21 cellular contexts compared by ENCODE assay signal in genomic region chr21:31374430-31374829, GRCh38.
"Had no signal": no experiment of that assay in that cellular context is flagged by ENCODE, and none has a peak within 500 bp of the region (broad histone marks: within the 10 kb centered on the region; RNA-seq: fewer than 3 reads in every experiment).

No MANE protein-coding gene starts in this region.

- H3K27me3 ChIP-seq: neutrophil, pancreas had no signal

- DNase-seq: activated CD4-positive, alpha-beta memory T cell treated with anti-CD3 and anti-CD28 coated beads for 36 hours; activated CD4-positive, alpha-beta T cell treated with anti-CD3 and anti-CD28 coated beads for 48 hours; activated naive CD4-positive, alpha-beta T cell treated with Interleukin-2 at 50 U/mL for 16 hours; activated naive CD8-positive, alpha-beta T cell treated with anti-CD3 and anti-CD28 coated beads, Interleukin-2, amount 50 U/mL, for 24 hours; activated T-cell treated with anti-CD3 and anti-CD28 coated beads, Interleukin-2, amount 50 U/mL, for 48 hours; effector CD4-positive, alpha-beta T cell; erythroblast; foreskin fibroblast; heart right ventricle; islet precursor cell; left cardiac atrium; lower lobe of right lung; naive thymus-derived CD8-positive, alpha-beta T cell; pancreas; stimulated activated CD4-positive, alpha-beta T cell treated with anti-CD3 and anti-CD28 coated beads, Interleukin-4, amount 100 ng/mL, for 24 hours; stimulated activated naive CD4-positive, alpha-beta T cell treated with Interleukin-2 at 50 U/mL for 16 hours; T-helper 17 cell; tibial artery had no signal

- H3K27ac ChIP-seq: heart right ventricle, lower lobe of right lung, neutrophil, pancreas, tibial artery had no signal

- H3K27me3 Mint-ChIP-seq: activated CD4-positive, alpha-beta memory T cell treated with anti-CD3 and anti-CD28 coated beads for 36 hours; activated naive CD8-positive, alpha-beta T cell treated with anti-CD3 and anti-CD28 coated beads, Interleukin-2, amount 50 U/mL, for 24 hours; naive thymus-derived CD8-positive, alpha-beta T cell; T-helper 17 cell had no signal

- H3K4me1 ChIP-seq: lower lobe of right lung, pancreas, tibial artery had no signal

- H3K27ac Mint-ChIP-seq: activated CD4-positive, alpha-beta memory T cell treated with anti-CD3 and anti-CD28 coated beads for 36 hours; activated naive CD8-positive, alpha-beta T cell treated with anti-CD3 and anti-CD28 coated beads, Interleukin-2, amount 50 U/mL, for 24 hours; dendritic cell treated with granulocyte-macrophage colony-stimulating factor and Interleukin-4, amounts not matched to agents 40 ng/mL and 50 ng/mL, for 4 days; mesothelial cell of epicardium; T-helper 17 cell had no signal

- H3K4me1 Mint-ChIP-seq: T-helper 17 cell had no signal

- ATAC-seq: activated naive CD8-positive, alpha-beta T cell treated with anti-CD3 and anti-CD28 coated beads, Interleukin-2, amount 50 U/mL, for 24 hours; left cardiac atrium; lower lobe of right lung; naive thymus-derived CD8-positive, alpha-beta T cell; pancreas; T-helper 17 cell had no signal

- H3K4me3 ChIP-seq: heart right ventricle, lower lobe of right lung, pancreas, tibial artery had no signal

- H3K9me3 Mint-ChIP-seq: activated CD4-positive, alpha-beta memory T cell treated with anti-CD3 and anti-CD28 coated beads for 36 hours; dendritic cell treated with granulocyte-macrophage colony-stimulating factor and Interleukin-4, amounts not matched to agents 40 ng/mL and 50 ng/mL, for 4 days; naive thymus-derived CD8-positive, alpha-beta T cell had no signal

- H3K9me3 ChIP-seq: heart right ventricle, lower lobe of right lung, neutrophil, pancreas, tibial artery had no signal

- H3K4me3 Mint-ChIP-seq: activated CD4-positive, alpha-beta memory T cell treated with anti-CD3 and anti-CD28 coated beads for 36 hours; activated naive CD8-positive, alpha-beta T cell treated with anti-CD3 and anti-CD28 coated beads, Interleukin-2, amount 50 U/mL, for 24 hours; dendritic cell treated with granulocyte-macrophage colony-stimulating factor and Interleukin-4, amounts not matched to agents 40 ng/mL and 50 ng/mL, for 4 days; mesothelial cell of epicardium; T-helper 17 cell had no signal

- H3K36me3 ChIP-seq: heart right ventricle, lower lobe of right lung, neutrophil, pancreas, tibial artery had no signal

- H3K36me3 Mint-ChIP-seq: activated CD4-positive, alpha-beta memory T cell treated with anti-CD3 and anti-CD28 coated beads for 36 hours; naive thymus-derived CD8-positive, alpha-beta T cell had no signal
